9 cellular contexts compared by ENCODE assay signal in genomic region chr15:75649045-75649761, GRCh38. TPM values are rescaled to one million over a fixed set of nuclear protein-coding genes. Genes with fewer than 3 reads are reported as not detected.
DNase-seq lines count a peak whose midpoint lies in the region; ATAC-seq and TF ChIP-seq lines count a peak whose summit lies in the region.
"Had no signal": no experiment of that assay in that cellular context is flagged by ENCODE, and none has a peak within 500 bp of the region (broad histone marks: within the 10 kb centered on the region; RNA-seq: fewer than 3 reads in every experiment).

No MANE protein-coding gene starts in this region.

- H3K4me1 ChIP-seq in lung (ENCODE audit: control insufficient read depth in 2 of 2, insufficient read depth in 2 of 2, low read length in 2 of 2), result peaks cover 4 to 38% of the 10 kb centered on the region in 2 donors
- peaks cover 2 to 72% (median 62%) of the 10 kb centered on the region in 4 donors for H3K4me1 ChIP-seq in tibial artery
- H3K4me1 ChIP-seq: BE2C had no signal

- no peaks in the 10 kb centered on the region for H3K36me3 ChIP-seq in lung (ENCODE audit: control insufficient read depth in 2 of 2, insufficient read depth in 2 of 2, low read length in 2 of 2)
- H3K36me3 ChIP-seq in tibial artery, result peaks cover 0 to 27% (median 14%) of the 10 kb centered on the region in 3 donors
- H3K36me3 ChIP-seq: BE2C had no signal

- H3K36me3 Mint-ChIP-seq in activated T-cell treated with anti-CD3 and anti-CD28 coated beads, Interleukin-2, amount 50 U/mL, for 24 hours (ENCODE audit: low read depth), result no peaks in the 10 kb centered on the region

- H3K9me3 Mint-ChIP-seq in activated T-cell treated with anti-CD3 and anti-CD28 coated beads, Interleukin-2, amount 50 U/mL, for 24 hours, result no peaks in the 10 kb centered on the region

- no peak for TF ChIP-seq CTCF in cardiac fibroblast (IDR thresholded peaks at IDR 0.05; ENCODE audit: low read depth, low read length)
- TF ChIP-seq CTCF in lung (IDR thresholded peaks at IDR 0.05; ENCODE audit: control extremely low read depth, extremely low read depth), result no peak
- no peak for TF ChIP-seq CTCF in tibial artery (IDR thresholded peaks at IDR 0.05)

- H3K27ac ChIP-seq in lung (ENCODE audit: low read depth in 1 of 2, low read length in 1 of 2), result peak overlapping the region in 1 of 2 donors; percentile 96
- peak overlapping the region; percentile 93 for H3K27ac ChIP-seq in tibial artery

- intact Hi-C loops in tibial artery (cut with DNase I; ENCODE audit: low total_unique reads), result loop anchor here (10.0 kb wide), 1 partner anchor 156 kb away; no protein-coding TSS in a partner anchor

- no peaks in the 10 kb centered on the region for H3K27me3 ChIP-seq in lung (ENCODE audit: control insufficient read depth, insufficient read depth)
- no peaks in the 10 kb centered on the region for H3K27me3 ChIP-seq in tibial artery
- H3K27me3 ChIP-seq: BE2C had no signal

- DNase-seq in activated T-cell treated with anti-CD3 and anti-CD28 coated beads, Interleukin-2, amount 50 U/mL, for 24 hours, result no peak
- no peak for DNase-seq in activated T-cell treated with anti-CD3 and anti-CD28 coated beads, Interleukin-2, amount 50 U/mL, for 48 hours
- no peak for DNase-seq in cardiac fibroblast (ENCODE audit: low read depth in 2 of 2)
- no peak for DNase-seq in lung (ENCODE audit: low spot score)
- no peak for DNase-seq in tibial artery
- no peak for DNase-seq in ecto neural progenitor cell (ENCODE audit: low spot score)
- DNase-seq: BE2C had no signal

- peak overlapping the region; percentile 80 to 83 for H3K4me3 ChIP-seq in cardiac fibroblast (replicated peaks in 1 of 2; ENCODE audit: low read depth in 2 of 2, low read length in 2 of 2)
- peak overlapping the region; percentile 79 for H3K4me3 ChIP-seq in lung
- H3K4me3 ChIP-seq in tibial artery, result peak overlapping the region; percentile 78 to 79

- WGBS in lung, 2 donors, result 76 to 85% methylated on average over 19 of the region's 19 CpGs

- H3K9me3 ChIP-seq in lung (ENCODE audit: control insufficient read depth in 2 of 2, insufficient read depth in 1 of 2, low read length in 1 of 2), result no peaks in the 10 kb centered on the region
- no peaks in the 10 kb centered on the region for H3K9me3 ChIP-seq in tibial artery
- H3K9me3 ChIP-seq: BE2C had no signal

- H3K4me1 Mint-ChIP-seq in activated T-cell treated with anti-CD3 and anti-CD28 coated beads, Interleukin-2, amount 50 U/mL, for 24 hours (ENCODE audit: low read depth), result peaks cover 32% of the 10 kb centered on the region

- H3K4me3 Mint-ChIP-seq in activated T-cell treated with anti-CD3 and anti-CD28 coated beads, Interleukin-2, amount 50 U/mL, for 24 hours, result peak overlapping the region; percentile 83

- H3K27me3 Mint-ChIP-seq in activated T-cell treated with anti-CD3 and anti-CD28 coated beads, Interleukin-2, amount 50 U/mL, for 24 hours, result no peaks in the 10 kb centered on the region

- H3K27ac Mint-ChIP-seq in activated T-cell treated with anti-CD3 and anti-CD28 coated beads, Interleukin-2, amount 50 U/mL, for 24 hours, result no peak overlapping the region

- ATAC-seq in lung (ENCODE audit: insufficient read depth, low FRiP score) (no peak), HG03442 (IDR thresholded peaks at IDR 0.05; ENCODE audit: unreplicated experiment) (no peak), GM18498 (IDR thresholded peaks at IDR 0.05; ENCODE audit: unreplicated experiment) (no peak)

RNA-seq across cellular contexts. Expression of gene SNX33, which starts 1.5 kb away (rescaled TPM):
- total RNA-seq in lung, result 10 to 100 TPM; 16.7 to 23.5 TPM
- polyA plus RNA-seq in lung, result 10 to 100 TPM; 13.6 to 19.3 TPM

RNA-seq across cellular contexts. Expression of gene IMP3, which starts 9.2 kb away (rescaled TPM):
- total RNA-seq in lung, result 10 to 100 TPM; 34.2 to 66.8 TPM
- 10 to 100 TPM; 73.4 to 78.4 TPM for polyA plus RNA-seq in lung

RNA-seq across cellular contexts. Expression of gene SNUPN, which starts 23.7 kb away (rescaled TPM):
- total RNA-seq in lung, result 10 to 100 TPM; 19.1 to 22.9 TPM
- polyA plus RNA-seq in lung, result 10 to 100 TPM; 19.3 to 24.6 TPM
